ENCODE assay signal across 16 cellular contexts in genomic region chr13:113417008-113417735, GRCh38. TPM values are rescaled to one million over a fixed set of nuclear protein-coding genes. Genes with fewer than 3 reads are reported as not detected.
DNase-seq lines count a peak whose midpoint lies in the region; ATAC-seq and TF ChIP-seq lines count a peak whose summit lies in the region.
"Had no signal": no experiment of that assay in that cellular context is flagged by ENCODE, and none has a peak within 500 bp of the region (broad histone marks: within the 10 kb centered on the region; RNA-seq: fewer than 3 reads in every experiment).

No MANE protein-coding gene starts in this region.

- H3K9me3 ChIP-seq in heart left ventricle (no peaks in the 10 kb centered on the region), right atrium auricular region (no peaks in the 10 kb centered on the region), upper lobe of right lung (no peaks in the 10 kb centered on the region)
- H3K9me3 ChIP-seq: Peyer's patch, SJCRH30 had no signal

- no peak for TF ChIP-seq CTCF in heart left ventricle (IDR thresholded peaks at IDR 0.05)
- no peak for TF ChIP-seq CTCF in right atrium auricular region (IDR thresholded peaks at IDR 0.05)
- no peak for TF ChIP-seq CTCF in coronary artery (IDR thresholded peaks at IDR 0.05)
- TF ChIP-seq CTCF in upper lobe of right lung (IDR thresholded peaks at IDR 0.05) = no peak

- H3K27me3 ChIP-seq in heart left ventricle = no peaks in the 10 kb centered on the region
- H3K27me3 ChIP-seq in right atrium auricular region = no peaks in the 10 kb centered on the region
- peaks cover 11% of the 10 kb centered on the region for H3K27me3 ChIP-seq in upper lobe of right lung
- H3K27me3 ChIP-seq: Peyer's patch, SJCRH30 had no signal

- peaks cover 0 to 8% of the 10 kb centered on the region in 2 donors for H3K36me3 Mint-ChIP-seq in naive B cell

- peaks cover 0 to 4% (median 2%) of the 10 kb centered on the region in 7 donors for H3K9me3 Mint-ChIP-seq in naive B cell
- H3K9me3 Mint-ChIP-seq: CD4-positive, alpha-beta memory T cell had no signal

- H3K4me3 Mint-ChIP-seq in naive B cell = no peak overlapping the region
- H3K4me3 Mint-ChIP-seq: CD4-positive, alpha-beta memory T cell had no signal

- peaks cover 9 to 12% (median 10%) of the 10 kb centered on the region in 3 donors for H3K4me1 Mint-ChIP-seq in naive B cell
- H3K4me1 Mint-ChIP-seq: CD4-positive, alpha-beta memory T cell had no signal

- TF ChIP-seq POLR2A in heart left ventricle (IDR thresholded peaks at IDR 0.05) = no peak

- ATAC-seq in heart left ventricle (peak in 3 of 4 donors; percentile 3 to 5 (median 3)), naive B cell (ENCODE audit: low read depth in 2 of 2) (peak; percentile 49 to 75), upper lobe of right lung (no peak)

- peaks cover 0 to 16% (median 10%) of the 10 kb centered on the region in 3 donors for H3K27me3 Mint-ChIP-seq in naive B cell

- H3K36me3 ChIP-seq in heart left ventricle (peaks cover 0 to 25% (median 7%) of the 10 kb centered on the region in 9 donors), right atrium auricular region (peaks cover 22% of the 10 kb centered on the region), upper lobe of right lung (no peaks in the 10 kb centered on the region)
- H3K36me3 ChIP-seq: Peyer's patch, SJCRH30 had no signal

- H3K4me3 ChIP-seq in heart left ventricle = no peak overlapping the region
- no peak overlapping the region for H3K4me3 ChIP-seq in right atrium auricular region
- no peak overlapping the region for H3K4me3 ChIP-seq in coronary artery
- H3K4me3 ChIP-seq in upper lobe of right lung = no peak overlapping the region
- H3K4me3 ChIP-seq: Peyer's patch, SJCRH30 had no signal

- peak overlapping the region in 4 of 12 donors; percentile 5 to 95 (median 35) for H3K27ac ChIP-seq in heart left ventricle
- H3K27ac ChIP-seq in right atrium auricular region = peak overlapping the region in 1 of 2 donors; percentile 35
- H3K27ac ChIP-seq in coronary artery = no peak overlapping the region
- H3K27ac ChIP-seq in upper lobe of right lung = no peak overlapping the region
- H3K27ac ChIP-seq: Peyer's patch, SJCRH30 had no signal

- intact Hi-C loops in heart left ventricle (cut with DNase I) = no loop called here
- intact Hi-C loops in upper lobe of right lung (cut with DNase I) = no loop called here

- peak overlapping the region in 1 of 6 donors; percentile 86 for H3K27ac Mint-ChIP-seq in naive B cell

- peak in 2 of 5 donors; percentile 10 to 27 for DNase-seq in heart left ventricle
- DNase-seq in right atrium auricular region (ENCODE audit: low spot score) = no peak
- DNase-seq in coronary artery (ENCODE audit: low spot score) = peak; percentile 67
- no peak for DNase-seq in naive B cell
- peak; percentile 55 for DNase-seq in upper lobe of right lung
- DNase-seq in SHP77 treated with DMSO at 0.1 percent for 48 hours (lab: John Stamatoyannopoulos, UW) = no peak
- no peak for DNase-seq in stimulated activated CD8-positive, alpha-beta memory T cell treated with anti-CD3 and anti-CD28 coated beads, Interleukin-4, amount 100 ng/mL, for 48 hours
- no peak for DNase-seq in DMS153 treated with DMSO at 0.1 percent for 48 hours (lab: John Stamatoyannopoulos, UW; ENCODE audit: unreplicated experiment)
- DNase-seq: AML-193; CD4-positive, alpha-beta memory T cell; Kasumi-1; NCI-H1417; NCI-H2029; NCI-H2171 treated with DMSO at 0.1 percent for 48 hours; Peyer's patch; SJCRH30 had no signal

- H3K4me1 ChIP-seq in heart left ventricle = peaks cover 0 to 30% (median 9%) of the 10 kb centered on the region in 12 donors
- H3K4me1 ChIP-seq in right atrium auricular region = peaks cover 0 to 22% of the 10 kb centered on the region in 2 donors
- no peaks in the 10 kb centered on the region for H3K4me1 ChIP-seq in upper lobe of right lung
- H3K4me1 ChIP-seq: Peyer's patch had no signal

- 63 to 74% (median 66%) methylated on average over 20 to 27 of the region's 27 CpGs for WGBS in heart left ventricle, 4 donors

RNA-seq across cellular contexts. Expression of gene ADPRHL1, which starts 36.1 kb away (rescaled TPM):
- total RNA-seq in heart left ventricle (100 to 1,000 TPM; 329 to 774 (median 572) TPM), right atrium auricular region (100 to 1,000 TPM; 222 to 329 TPM), upper lobe of right lung (1.9 TPM)
- polyA plus RNA-seq in heart left ventricle (100 to 1,000 TPM; 160 to 252 TPM), naive B cell (ENCODE audit: low read depth in 6 of 6) (under 1 TPM in 2 of 6 donors, not detected in 4; 0.54 to 0.75 TPM)

RNA-seq across cellular contexts. Expression of gene GRTP1, which starts 53.2 kb away (rescaled TPM):
- under 1 TPM in 7 of 9 donors, not detected in 2; 0.36 to 1.00 (median 0.61) TPM for total RNA-seq in heart left ventricle
- 1 to 10 TPM; 1.3 to 3.5 TPM for polyA plus RNA-seq in heart left ventricle
- 1 to 10 TPM in 1 of 2 donors, under 1 TPM in 1; 0.48 to 2.4 TPM for total RNA-seq in right atrium auricular region
- polyA plus RNA-seq in naive B cell (ENCODE audit: low read depth in 6 of 6) = under 1 TPM in 1 of 6 donors, not detected in 5; 0.28 TPM
- 6.1 TPM for total RNA-seq in upper lobe of right lung

Comparison
In these comparisons a context has a peak if more than half of its experiments do, and no peak if none do; other contexts are left out.
1. DNase-seq: peak in coronary artery (single experiment) and upper lobe of right lung (single experiment); none in right atrium auricular region (single experiment), naive B cell (single experiment), SHP77 treated with DMSO at 0.1 percent for 48 hours (single experiment), stimulated activated CD8-positive, alpha-beta memory T cell treated with anti-CD3 and anti-CD28 coated beads, Interleukin-4, amount 100 ng/mL, for 48 hours (single experiment) and DMS153 treated with DMSO at 0.1 percent for 48 hours (single experiment).
2. RNA of gene ADPRHL1, which starts 36.1 kb away (total RNA-seq): 329 to 774 TPM in heart left ventricle and 222 to 329 TPM in right atrium auricular region; 1.9 TPM in upper lobe of right lung (single experiment); every median in the first group is over 10 times any median in the second.